ENCODE assay signal across 2 cellular contexts in the genomic region with DNA sequence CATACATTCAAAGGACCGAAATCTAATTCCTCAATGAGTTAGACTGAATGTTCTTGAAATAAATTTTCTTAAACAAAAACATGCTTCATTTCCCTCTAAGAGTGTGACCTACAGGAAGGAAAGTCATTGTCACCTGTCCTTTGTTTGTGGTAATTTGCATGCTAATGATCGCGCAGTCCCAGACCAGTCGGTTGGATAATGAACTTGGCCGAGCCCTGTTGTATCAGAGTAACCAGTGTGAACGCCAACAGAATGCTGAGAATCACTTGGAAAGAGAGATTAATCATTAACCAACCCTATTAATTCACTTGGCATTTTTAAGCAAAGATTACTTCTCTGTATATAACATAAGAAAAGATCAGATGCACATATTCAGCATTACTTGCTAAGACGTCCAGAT.
TF ChIP-seq lines count a peak whose summit lies in the region.

No MANE protein-coding gene starts in this region.

TF ChIP-seq in GM23338, 12 proteins besides CTCF, POLR2A, EP300 and RAD21 (continues in another document):
- TF ChIP-seq ZNF114 (CRISPR knock-in tag; IDR thresholded peaks at IDR 0.05): no peak
- no peak for TF ChIP-seq NANOG (IDR thresholded peaks at IDR 0.05; ENCODE audit: borderline replicate concordance)
- no peak for TF ChIP-seq POLR2AphosphoS5 (IDR thresholded peaks at IDR 0.05; ENCODE audit: low read depth)
- no peak for TF ChIP-seq EZH2 (IDR thresholded peaks at IDR 0.05; ENCODE audit: low read depth, unreplicated experiment)
- TF ChIP-seq, protein P1, sequence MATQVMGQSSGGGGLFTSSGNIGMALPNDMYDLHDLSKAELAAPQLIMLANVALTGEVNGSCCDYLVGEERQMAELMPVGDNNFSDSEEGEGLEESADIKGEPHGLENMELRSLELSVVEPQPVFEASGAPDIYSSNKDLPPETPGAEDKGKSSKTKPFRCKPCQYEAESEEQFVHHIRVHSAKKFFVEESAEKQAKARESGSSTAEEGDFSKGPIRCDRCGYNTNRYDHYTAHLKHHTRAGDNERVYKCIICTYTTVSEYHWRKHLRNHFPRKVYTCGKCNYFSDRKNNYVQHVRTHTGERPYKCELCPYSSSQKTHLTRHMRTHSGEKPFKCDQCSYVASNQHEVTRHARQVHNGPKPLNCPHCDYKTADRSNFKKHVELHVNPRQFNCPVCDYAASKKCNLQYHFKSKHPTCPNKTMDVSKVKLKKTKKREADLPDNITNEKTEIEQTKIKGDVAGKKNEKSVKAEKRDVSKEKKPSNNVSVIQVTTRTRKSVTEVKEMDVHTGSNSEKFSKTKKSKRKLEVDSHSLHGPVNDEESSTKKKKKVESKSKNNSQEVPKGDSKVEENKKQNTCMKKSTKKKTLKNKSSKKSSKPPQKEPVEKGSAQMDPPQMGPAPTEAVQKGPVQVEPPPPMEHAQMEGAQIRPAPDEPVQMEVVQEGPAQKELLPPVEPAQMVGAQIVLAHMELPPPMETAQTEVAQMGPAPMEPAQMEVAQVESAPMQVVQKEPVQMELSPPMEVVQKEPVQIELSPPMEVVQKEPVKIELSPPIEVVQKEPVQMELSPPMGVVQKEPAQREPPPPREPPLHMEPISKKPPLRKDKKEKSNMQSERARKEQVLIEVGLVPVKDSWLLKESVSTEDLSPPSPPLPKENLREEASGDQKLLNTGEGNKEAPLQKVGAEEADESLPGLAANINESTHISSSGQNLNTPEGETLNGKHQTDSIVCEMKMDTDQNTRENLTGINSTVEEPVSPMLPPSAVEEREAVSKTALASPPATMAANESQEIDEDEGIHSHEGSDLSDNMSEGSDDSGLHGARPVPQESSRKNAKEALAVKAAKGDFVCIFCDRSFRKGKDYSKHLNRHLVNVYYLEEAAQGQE (IDR thresholded peaks at IDR 0.05; ENCODE audit: unreplicated experiment): no peak
- TF ChIP-seq, protein P2, sequence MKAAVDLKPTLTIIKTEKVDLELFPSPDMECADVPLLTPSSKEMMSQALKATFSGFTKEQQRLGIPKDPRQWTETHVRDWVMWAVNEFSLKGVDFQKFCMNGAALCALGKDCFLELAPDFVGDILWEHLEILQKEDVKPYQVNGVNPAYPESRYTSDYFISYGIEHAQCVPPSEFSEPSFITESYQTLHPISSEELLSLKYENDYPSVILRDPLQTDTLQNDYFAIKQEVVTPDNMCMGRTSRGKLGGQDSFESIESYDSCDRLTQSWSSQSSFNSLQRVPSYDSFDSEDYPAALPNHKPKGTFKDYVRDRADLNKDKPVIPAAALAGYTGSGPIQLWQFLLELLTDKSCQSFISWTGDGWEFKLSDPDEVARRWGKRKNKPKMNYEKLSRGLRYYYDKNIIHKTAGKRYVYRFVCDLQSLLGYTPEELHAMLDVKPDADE (IDR thresholded peaks at IDR 0.05): no peak
- TF ChIP-seq EZH2phosphoT487 (IDR thresholded peaks at IDR 0.05; ENCODE audit: unreplicated experiment): no peak
- TF ChIP-seq CREB1 (CRISPR knock-in tag; IDR thresholded peaks at IDR 0.05; ENCODE audit: low read depth): no peak
- no peak for TF ChIP-seq STAT1 (IDR thresholded peaks at IDR 0.05; ENCODE audit: unreplicated experiment)
- TF ChIP-seq, protein P3, sequence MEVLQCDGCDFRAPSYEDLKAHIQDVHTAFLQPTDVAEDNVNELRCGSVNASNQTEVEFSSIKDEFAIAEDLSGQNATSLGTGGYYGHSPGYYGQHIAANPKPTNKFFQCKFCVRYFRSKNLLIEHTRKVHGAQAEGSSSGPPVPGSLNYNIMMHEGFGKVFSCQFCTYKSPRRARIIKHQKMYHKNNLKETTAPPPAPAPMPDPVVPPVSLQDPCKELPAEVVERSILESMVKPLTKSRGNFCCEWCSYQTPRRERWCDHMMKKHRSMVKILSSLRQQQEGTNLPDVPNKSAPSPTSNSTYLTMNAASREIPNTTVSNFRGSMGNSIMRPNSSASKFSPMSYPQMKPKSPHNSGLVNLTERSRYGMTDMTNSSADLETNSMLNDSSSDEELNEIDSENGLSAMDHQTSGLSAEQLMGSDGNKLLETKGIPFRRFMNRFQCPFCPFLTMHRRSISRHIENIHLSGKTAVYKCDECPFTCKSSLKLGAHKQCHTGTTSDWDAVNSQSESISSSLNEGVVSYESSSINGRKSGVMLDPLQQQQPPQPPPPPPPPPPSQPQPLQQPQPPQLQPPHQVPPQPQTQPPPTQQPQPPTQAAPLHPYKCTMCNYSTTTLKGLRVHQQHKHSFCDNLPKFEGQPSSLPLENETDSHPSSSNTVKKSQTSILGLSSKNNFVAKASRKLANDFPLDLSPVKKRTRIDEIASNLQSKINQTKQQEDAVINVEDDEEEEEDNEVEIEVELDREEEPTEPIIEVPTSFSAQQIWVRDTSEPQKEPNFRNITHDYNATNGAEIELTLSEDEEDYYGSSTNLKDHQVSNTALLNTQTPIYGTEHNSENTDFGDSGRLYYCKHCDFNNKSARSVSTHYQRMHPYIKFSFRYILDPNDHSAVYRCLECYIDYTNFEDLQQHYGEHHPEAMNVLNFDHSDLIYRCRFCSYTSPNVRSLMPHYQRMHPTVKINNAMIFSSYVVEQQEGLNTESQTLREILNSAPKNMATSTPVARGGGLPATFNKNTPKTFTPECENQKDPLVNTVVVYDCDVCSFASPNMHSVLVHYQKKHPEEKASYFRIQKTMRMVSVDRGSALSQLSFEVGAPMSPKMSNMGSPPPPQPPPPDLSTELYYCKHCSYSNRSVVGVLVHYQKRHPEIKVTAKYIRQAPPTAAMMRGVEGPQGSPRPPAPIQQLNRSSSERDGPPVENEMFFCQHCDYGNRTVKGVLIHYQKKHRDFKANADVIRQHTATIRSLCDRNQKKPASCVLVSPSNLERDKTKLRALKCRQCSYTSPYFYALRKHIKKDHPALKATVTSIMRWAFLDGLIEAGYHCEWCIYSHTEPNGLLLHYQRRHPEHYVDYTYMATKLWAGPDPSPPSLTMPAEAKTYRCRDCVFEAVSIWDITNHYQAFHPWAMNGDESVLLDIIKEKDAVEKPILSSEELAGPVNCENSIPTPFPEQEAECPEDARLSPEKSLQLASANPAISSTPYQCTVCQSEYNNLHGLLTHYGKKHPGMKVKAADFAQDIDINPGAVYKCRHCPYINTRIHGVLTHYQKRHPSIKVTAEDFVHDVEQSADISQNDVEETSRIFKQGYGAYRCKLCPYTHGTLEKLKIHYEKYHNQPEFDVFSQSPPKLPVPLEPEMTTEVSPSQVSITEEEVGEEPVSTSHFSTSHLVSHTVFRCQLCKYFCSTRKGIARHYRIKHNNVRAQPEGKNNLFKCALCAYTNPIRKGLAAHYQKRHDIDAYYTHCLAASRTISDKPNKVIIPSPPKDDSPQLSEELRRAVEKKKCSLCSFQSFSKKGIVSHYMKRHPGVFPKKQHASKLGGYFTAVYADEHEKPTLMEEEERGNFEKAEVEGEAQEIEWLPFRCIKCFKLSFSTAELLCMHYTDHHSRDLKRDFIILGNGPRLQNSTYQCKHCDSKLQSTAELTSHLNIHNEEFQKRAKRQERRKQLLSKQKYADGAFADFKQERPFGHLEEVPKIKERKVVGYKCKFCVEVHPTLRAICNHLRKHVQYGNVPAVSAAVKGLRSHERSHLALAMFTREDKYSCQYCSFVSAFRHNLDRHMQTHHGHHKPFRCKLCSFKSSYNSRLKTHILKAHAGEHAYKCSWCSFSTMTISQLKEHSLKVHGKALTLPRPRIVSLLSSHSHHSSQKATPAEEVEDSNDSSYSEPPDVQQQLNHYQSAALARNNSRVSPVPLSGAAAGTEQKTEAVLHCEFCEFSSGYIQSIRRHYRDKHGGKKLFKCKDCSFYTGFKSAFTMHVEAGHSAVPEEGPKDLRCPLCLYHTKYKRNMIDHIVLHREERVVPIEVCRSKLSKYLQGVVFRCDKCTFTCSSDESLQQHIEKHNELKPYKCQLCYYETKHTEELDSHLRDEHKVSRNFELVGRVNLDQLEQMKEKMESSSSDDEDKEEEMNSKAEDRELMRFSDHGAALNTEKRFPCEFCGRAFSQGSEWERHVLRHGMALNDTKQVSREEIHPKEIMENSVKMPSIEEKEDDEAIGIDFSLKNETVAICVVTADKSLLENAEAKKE (CRISPR knock-in tag; IDR thresholded peaks at IDR 0.05): no peak

TF ChIP-seq in H1, 55 proteins besides CTCF, POLR2A, EP300 and RAD21:
- TF ChIP-seq JUND (IDR thresholded peaks at IDR 0.05; ENCODE audit: low read length): no peak
- TF ChIP-seq BACH1 (IDR thresholded peaks at IDR 0.05; ENCODE audit: low read length): no peak
- TF ChIP-seq TAF7 (optimal IDR thresholded peaks at IDR 0.05; ENCODE audit: borderline replicate concordance, low read depth, low read length): no peak
TF ChIP-seq in H1: peak in this region for 0.
